In genomic region chr6:65955034-65955433, GRCh38 we compare ENCODE assay signal across 7 cellular contexts.
"Had no signal": no experiment of that assay in that cellular context is flagged by ENCODE, and none has a peak within 500 bp of the region (broad histone marks: within the 10 kb centered on the region; RNA-seq: fewer than 3 reads in every experiment).

No MANE protein-coding gene starts in this region.

- FAIRE-seq: G401.6, GM12891, GM12892, GM18507, GM19239 had no signal

- DNase-seq: GDM1, GF-D8 had no signal
